ENCODE assay signal across 18 cellular contexts in the genomic region with DNA sequence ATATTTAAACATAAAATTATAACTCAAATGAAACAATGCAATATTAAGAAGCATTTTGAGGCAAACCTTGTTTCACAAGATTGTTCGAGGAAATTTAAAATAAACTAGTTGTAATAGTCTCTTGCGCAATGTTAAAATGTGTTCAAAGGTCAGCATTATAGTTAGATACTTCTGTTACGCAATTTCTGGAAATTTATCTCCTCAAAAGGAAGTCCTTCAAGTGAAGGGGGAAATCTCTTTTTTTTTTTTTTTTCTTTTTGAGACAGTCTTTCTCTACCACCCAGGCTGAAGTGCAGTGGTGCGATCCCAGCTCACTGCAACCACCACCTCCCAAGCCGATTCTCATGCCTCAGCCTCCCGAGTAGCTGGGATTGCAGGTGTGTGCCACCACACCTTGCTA. TPM values are rescaled to one million over a fixed set of nuclear protein-coding genes. Genes with fewer than 3 reads are reported as not detected.
DNase-seq lines count a peak whose midpoint lies in the region; ATAC-seq and TF ChIP-seq lines count a peak whose summit lies in the region.
"Had no signal": no experiment of that assay in that cellular context is flagged by ENCODE, and none has a peak within 500 bp of the region (broad histone marks: within the 10 kb centered on the region; RNA-seq: fewer than 3 reads in every experiment).

No MANE protein-coding gene starts in this region.

- no peaks in the 10 kb centered on the region for H3K4me1 ChIP-seq in IMR-90 (ENCODE audit: control insufficient read depth, insufficient read depth, low read length)
- H3K4me1 ChIP-seq: gastrocnemius medialis, prostate gland, testis had no signal

- H2BK15ac ChIP-seq in IMR-90 (ENCODE audit: low read depth, low read length) = no peak overlapping the region

- peaks cover 17 to 26% of the 10 kb centered on the region in 2 donors for H3K27me3 Mint-ChIP-seq in natural killer cell treated with Interleukin-12 subunit alpha and Interleukin-12 subunit beta and Interleukin-15 and Interleukin-18, amount 100 ng/mL, for 72 hours

- H3K36me3 Mint-ChIP-seq in natural killer cell treated with Interleukin-12 subunit alpha and Interleukin-12 subunit beta and Interleukin-15 and Interleukin-18, amount 100 ng/mL, for 72 hours = peaks cover 13% of the 10 kb centered on the region
- H3K36me3 Mint-ChIP-seq: activated CD4-positive, alpha-beta memory T cell treated with anti-CD3 and anti-CD28 coated beads for 36 hours; neural progenitor cell had no signal

- no peak for DNase-seq in IMR-90
- peak; percentile 63 for DNase-seq in SK-N-MC (ENCODE audit: low read depth, low spot score)
- peak; percentile 53 for DNase-seq in fibroblast of mammary gland (ENCODE audit: low read depth)
- no peak for DNase-seq in sciatic nerve (ENCODE audit: low spot score)
- no peak for DNase-seq in epidermal melanocyte (ENCODE audit: insufficient read length, low spot score)
- DNase-seq in NK-92 treated with Interleukin-12 subunit alpha and Interleukin-12 subunit beta, amount 100 ng/mL, for 24 hours (lab: John Stamatoyannopoulos, UW) = no peak
- DNase-seq in natural killer cell treated with Interleukin-12 subunit alpha and Interleukin-12 subunit beta and Interleukin-15 and Interleukin-18, amount 100 ng/mL, for 72 hours (ENCODE audit: low spot score) = no peak
- DNase-seq: activated CD4-positive, alpha-beta memory T cell treated with anti-CD3 and anti-CD28 coated beads for 36 hours; activated naive CD4-positive, alpha-beta T cell; activated T-cell treated with anti-CD3 and anti-CD28 coated beads for 4 hours; DMS79 treated with DMSO at 0.1 percent for 48 hours; gastrocnemius medialis; NCI-H1092 treated with DMSO at 0.1 percent for 48 hours; NCI-H2029 treated with DMSO at 0.1 percent for 48 hours; testis had no signal

- no peak overlapping the region for H3K4ac ChIP-seq in IMR-90 (ENCODE audit: low read depth, low read length)

- no peak overlapping the region for H3K23ac ChIP-seq in IMR-90 (ENCODE audit: low read depth, low read length)

- H3K56ac ChIP-seq in IMR-90 (ENCODE audit: extremely low read depth, insufficient read depth, low read length) = no peak overlapping the region

- no peaks in the 10 kb centered on the region for H3K79me1 ChIP-seq in IMR-90 (ENCODE audit: low read depth in 1 of 2, low read length in 2 of 2)

- no peaks in the 10 kb centered on the region for H3K36me3 ChIP-seq in IMR-90 (ENCODE audit: control insufficient read depth, insufficient read depth, low read length)
- H3K36me3 ChIP-seq in SK-N-MC (ENCODE audit: insufficient read depth, low read length) = no peaks in the 10 kb centered on the region
- H3K36me3 ChIP-seq: gastrocnemius medialis, neural progenitor cell, prostate gland had no signal

- no peak overlapping the region for H2BK20ac ChIP-seq in IMR-90 (ENCODE audit: low read depth, low read length)

- no peak overlapping the region for H2AK5ac ChIP-seq in IMR-90 (ENCODE audit: low read depth, low read length)

- in situ Hi-C loops in IMR-90 (cut with MboI; ENCODE audit: low sequenced_read_pairs) = no loop called here

- H2BK120ac ChIP-seq in IMR-90 (ENCODE audit: low read depth, low read length) = no peak overlapping the region

- H3K27ac ChIP-seq in IMR-90 (ENCODE audit: insufficient read depth, low read length) = no peak overlapping the region
- no peak overlapping the region for H3K27ac ChIP-seq in SK-N-MC
- H3K27ac ChIP-seq: gastrocnemius medialis, neural progenitor cell, prostate gland, testis had no signal

- TF ChIP-seq POLR2A in IMR-90 (IDR thresholded peaks at IDR 0.05; ENCODE audit: low read depth, low read length) = no peak

- H3K14ac ChIP-seq in IMR-90 (replicated peaks; ENCODE audit: low read depth, low read length) = no peak overlapping the region

- intact Hi-C loops in IMR-90 (cut with micrococcal nuclease) = no loop called here
- intact Hi-C loops in sciatic nerve (cut with DNase I) = no loop called here

- H4K8ac ChIP-seq in IMR-90 (ENCODE audit: low read depth in 2 of 2, low read length in 2 of 2) = no peak overlapping the region

- no peak overlapping the region for H3K18ac ChIP-seq in IMR-90 (ENCODE audit: low read depth, low read length)

- dilution Hi-C loops in IMR-90 (cut with HindIII; ENCODE audit: low sequenced_read_pairs, unreplicated experiment) = no loop called here

- H2AFZ ChIP-seq in IMR-90 (replicated peaks; ENCODE audit: low read length, poor library complexity) = no peak overlapping the region
- H2AFZ ChIP-seq: neural progenitor cell had no signal

- no peak overlapping the region for H4K5ac ChIP-seq in IMR-90 (ENCODE audit: low read depth, low read length)

- no TSS peak for BruUV-seq in IMR-90 (replicated peaks; lab: Mats Ljungman, UMichigan)

- H3K4me1 Mint-ChIP-seq in natural killer cell treated with Interleukin-12 subunit alpha and Interleukin-12 subunit beta and Interleukin-15 and Interleukin-18, amount 100 ng/mL, for 72 hours (ENCODE audit: low read depth in 2 of 2) = no peaks in the 10 kb centered on the region

- TF ChIP-seq CTCF in IMR-90 (conservative IDR thresholded peaks at IDR 0.05; ENCODE audit: low read depth, low read length) = no peak
- no peak for TF ChIP-seq CTCF in fibroblast of mammary gland (conservative IDR thresholded peaks at IDR 0.05; ENCODE audit: control insufficient read depth, insufficient read depth, low read depth, low read length)

- no CpG with 5 or more reads among the region's 6 CpGs for WGBS in IMR-90 (ENCODE audit: extremely low coverage in 2 of 2, insufficient read length in 1 of 2), 2 experiments

- H4K91ac ChIP-seq in IMR-90 (ENCODE audit: insufficient read depth, low read depth, low read length) = no peak overlapping the region

- no peaks in the 10 kb centered on the region for H3K9me1 ChIP-seq in IMR-90 (ENCODE audit: insufficient read depth, low read length)

- no peak overlapping the region for H3K9ac ChIP-seq in IMR-90 (ENCODE audit: low read depth, low read length)
- H3K9ac ChIP-seq in SK-N-MC (ENCODE audit: insufficient read length) = no peak overlapping the region
- H3K9ac ChIP-seq: neural progenitor cell had no signal

- POLR2A ChIA-PET in IMR-90 (lab: Charles Lee; ENCODE audit: unreplicated experiment) = no interaction called here

- no peak overlapping the region for H2AK9ac ChIP-seq in IMR-90 (replicated peaks; ENCODE audit: low read depth, low read length, poor library complexity)

- no peak overlapping the region for H2BK5ac ChIP-seq in IMR-90 (ENCODE audit: low read depth, low read length, poor library complexity, severe bottlenecking)

- no peak overlapping the region for H3K4me3 ChIP-seq in IMR-90 (ENCODE audit: insufficient read depth, low read depth, low read length)
- no peak overlapping the region for H3K4me3 ChIP-seq in SK-N-MC
- H3K4me3 ChIP-seq in fibroblast of mammary gland (ENCODE audit: control insufficient read depth, low read depth, low read length) = no peak overlapping the region
- H3K4me3 ChIP-seq: gastrocnemius medialis, neural progenitor cell, prostate gland, testis had no signal

- CTCF ChIA-PET in IMR-90 (lab: Yijun Ruan, JAX) = interaction anchor here (0.7 kb wide), 1 partner anchor 425 kb away, joined by 5 read pairs; no protein-coding TSS in a partner anchor

- no peak for ATAC-seq in IMR-90 (ENCODE audit: low read depth)
- peak; percentile 28 for ATAC-seq in sciatic nerve
- ATAC-seq in natural killer cell treated with Interleukin-12 subunit alpha and Interleukin-12 subunit beta and Interleukin-15 and Interleukin-18, amount 100 ng/mL, for 72 hours = no peak
- no peak for ATAC-seq in HG03139 (IDR thresholded peaks at IDR 0.05; ENCODE audit: unreplicated experiment)
- ATAC-seq: gastrocnemius medialis had no signal

- H3K4me3 Mint-ChIP-seq in natural killer cell treated with Interleukin-12 subunit alpha and Interleukin-12 subunit beta and Interleukin-15 and Interleukin-18, amount 100 ng/mL, for 72 hours = no peak overlapping the region
- H3K4me3 Mint-ChIP-seq: activated CD4-positive, alpha-beta memory T cell treated with anti-CD3 and anti-CD28 coated beads for 36 hours; neural progenitor cell had no signal

- TF ChIP-seq RAD21 in IMR-90 (IDR thresholded peaks at IDR 0.05; ENCODE audit: low read length) = no peak

- H4K20me1 ChIP-seq in IMR-90 (ENCODE audit: insufficient read depth, low read length) = no peaks in the 10 kb centered on the region

- H3K9me3 ChIP-seq in IMR-90 (ENCODE audit: control insufficient read depth, insufficient read depth, low read length) = no peaks in the 10 kb centered on the region
- no peaks in the 10 kb centered on the region for H3K9me3 ChIP-seq in SK-N-MC (ENCODE audit: low read depth, low read length)
- H3K9me3 ChIP-seq: gastrocnemius medialis, prostate gland, testis had no signal

- H3K9me3 Mint-ChIP-seq in natural killer cell treated with Interleukin-12 subunit alpha and Interleukin-12 subunit beta and Interleukin-15 and Interleukin-18, amount 100 ng/mL, for 72 hours = peaks cover 12% of the 10 kb centered on the region

- no peak overlapping the region for H3K27ac Mint-ChIP-seq in natural killer cell treated with Interleukin-12 subunit alpha and Interleukin-12 subunit beta and Interleukin-15 and Interleukin-18, amount 100 ng/mL, for 72 hours
- H3K27ac Mint-ChIP-seq: activated CD4-positive, alpha-beta memory T cell treated with anti-CD3 and anti-CD28 coated beads for 36 hours had no signal

- no peak overlapping the region for H3K4me2 ChIP-seq in IMR-90 (ENCODE audit: low read depth, low read length)
- H3K4me2 ChIP-seq: neural progenitor cell had no signal

- no peaks in the 10 kb centered on the region for H3K27me3 ChIP-seq in IMR-90 (ENCODE audit: control insufficient read depth, insufficient read depth, low read length)
- H3K27me3 ChIP-seq: gastrocnemius medialis, neural progenitor cell, testis had no signal

TF ChIP-seq in IMR-90, 13 proteins besides CTCF, POLR2A, EP300 and RAD21:
- TF ChIP-seq CEBPB (IDR thresholded peaks at IDR 0.05; ENCODE audit: low read depth, low read length) (peak; percentile 93), NFE2L2 (IDR thresholded peaks at IDR 0.05; ENCODE audit: low read depth, low read length) (no peak)

RNA-seq across cellular contexts. Expression of gene FMO4, which starts 52.1 kb away (rescaled TPM):
- total RNA-seq in IMR-90 (2012; rRNA removed) (0.36 and 0.56 TPM in 2 replicates), sciatic nerve (4.9 TPM)
- polyA plus RNA-seq in IMR-90 (2012; rRNA removed) = 0.37 and 0.55 TPM in 2 replicates
- 0.04 and 0.14 TPM in 2 replicates for polyA plus RNA-seq in IMR-90 (2012; cell fraction: cytosol; rRNA removed)
- polyA plus RNA-seq in IMR-90 (2012; cell fraction: nucleus; rRNA removed; ENCODE audit: low replicate concordance) = 0.45 TPM in 1 of 2 replicates, not detected in the other
- total RNA-seq in natural killer cell treated with Interleukin-12 subunit alpha and Interleukin-12 subunit beta and Interleukin-15 and Interleukin-18, amount 100 ng/mL, for 72 hours = 1 to 10 TPM; 1.5 to 3.8 TPM

Comparison
In these comparisons a context has a peak if more than half of its experiments do, and no peak if none do; other contexts are left out.
1. DNase-seq: peak in SK-N-MC (single experiment) and fibroblast of mammary gland (single experiment); none in IMR-90 (single experiment), sciatic nerve (single experiment), epidermal melanocyte (single experiment), NK-92 treated with Interleukin-12 subunit alpha and Interleukin-12 subunit beta, amount 100 ng/mL, for 24 hours (single experiment) and natural killer cell treated with Interleukin-12 subunit alpha and Interleukin-12 subunit beta and Interleukin-15 and Interleukin-18, amount 100 ng/mL, for 72 hours (single experiment).